In genomic region chr17:38328620-38329019, GRCh38 we compare ENCODE assay signal across 28 cellular contexts. TPM values are rescaled to one million over a fixed set of nuclear protein-coding genes. Genes with fewer than 3 reads are reported as not detected.
"Had no signal": no experiment of that assay in that cellular context is flagged by ENCODE, and none has a peak within 500 bp of the region (broad histone marks: within the 10 kb centered on the region; RNA-seq: fewer than 3 reads in every experiment).

No MANE protein-coding gene starts in this region.

- H3K4me3 ChIP-seq: body of pancreas, cardiac muscle cell, esophagus muscularis mucosa, left lung, lung, spleen, thyroid gland had no signal

- H3K4me3 Mint-ChIP-seq: activated CD4-positive, alpha-beta T cell treated with anti-CD3 and anti-CD28 coated beads, Interleukin-2, amount 10 ng/mL, durations not matched to agents 7 days and 5 days; activated CD8-positive, alpha-beta memory T cell treated with anti-CD3 and anti-CD28 coated beads, Interleukin-2, amount 10 ng/mL, durations not matched to agents 7 days and 5 days; activated CD8-positive, alpha-beta T cell treated with anti-CD3 and anti-CD28 coated beads for 36 hours; activated naive CD4-positive, alpha-beta T cell treated with anti-CD3 and anti-CD28 coated beads, Interleukin-2, amount 50 U/mL, for 24 hours; naive thymus-derived CD4-positive, alpha-beta T cell; neural crest cell; stimulated activated naive CD8-positive, alpha-beta T cell treated with anti-CD3 and anti-CD28 coated beads, Interleukin-15, Interleukin-2, amounts not matched to agents 100 ng/mL and 50 ng/mL, for 24 hours had no signal

- H3K9me3 ChIP-seq: body of pancreas, esophagus muscularis mucosa, left lung, spleen, thyroid gland had no signal

- ATAC-seq: activated CD8-positive, alpha-beta memory T cell treated with anti-CD3 and anti-CD28 coated beads, Interleukin-2, amount 10 ng/mL, durations not matched to agents 7 days and 5 days; activated CD8-positive, alpha-beta T cell treated with anti-CD3 and anti-CD28 coated beads for 36 hours; body of pancreas; left lung; naive thymus-derived CD4-positive, alpha-beta T cell had no signal

- DNase-seq: activated CD4-positive, alpha-beta T cell treated with anti-CD3 and anti-CD28 coated beads, Interleukin-2, amount 10 ng/mL, durations not matched to agents 7 days and 5 days; activated CD4-positive, CD25-positive, alpha-beta regulatory T cell treated with anti-CD3 and anti-CD28 coated beads, Interleukin-2, amount 50 U/mL, for 72 hours; activated CD8-positive, alpha-beta memory T cell treated with anti-CD3 and anti-CD28 coated beads, Interleukin-2, amount 10 ng/mL, durations not matched to agents 7 days and 5 days; activated CD8-positive, alpha-beta T cell treated with anti-CD3 and anti-CD28 coated beads for 36 hours; activated gamma-delta T cell treated with Interleukin-2 at 50 U/mL for 16 hours; activated T-cell treated with anti-CD3 and anti-CD28 coated beads for 4 hours; anterior cingulate cortex; body of pancreas; dermis blood vessel endothelial cell; effector memory CD4-positive, alpha-beta T cell; glutamatergic neuron; hippocampal formation; kidney glomerular epithelial cell; left lung; naive thymus-derived CD4-positive, alpha-beta T cell; retina; stimulated activated CD4-positive, alpha-beta T cell treated with anti-CD3 and anti-CD28 coated beads, Interleukin-4, amount 100 ng/mL, for 24 hours; thyroid gland had no signal

- H3K27ac Mint-ChIP-seq: activated CD8-positive, alpha-beta memory T cell treated with anti-CD3 and anti-CD28 coated beads, Interleukin-2, amount 10 ng/mL, durations not matched to agents 7 days and 5 days; activated CD8-positive, alpha-beta T cell treated with anti-CD3 and anti-CD28 coated beads for 36 hours; progenitor cell of endocrine pancreas; stimulated activated naive CD8-positive, alpha-beta T cell treated with anti-CD3 and anti-CD28 coated beads, Interleukin-15, Interleukin-2, amounts not matched to agents 100 ng/mL and 50 ng/mL, for 24 hours had no signal

- H3K27me3 ChIP-seq: body of pancreas, cardiac muscle cell, left lung, thyroid gland had no signal

- H3K9me3 Mint-ChIP-seq: activated CD4-positive, alpha-beta T cell treated with anti-CD3 and anti-CD28 coated beads, Interleukin-2, amount 10 ng/mL, durations not matched to agents 7 days and 5 days; activated CD8-positive, alpha-beta T cell treated with anti-CD3 and anti-CD28 coated beads for 36 hours; activated naive CD4-positive, alpha-beta T cell treated with anti-CD3 and anti-CD28 coated beads, Interleukin-2, amount 50 U/mL, for 24 hours; naive thymus-derived CD4-positive, alpha-beta T cell; neural crest cell; stimulated activated naive CD8-positive, alpha-beta T cell treated with anti-CD3 and anti-CD28 coated beads, Interleukin-15, Interleukin-2, amounts not matched to agents 100 ng/mL and 50 ng/mL, for 24 hours had no signal

- H3K27me3 Mint-ChIP-seq: activated CD4-positive, alpha-beta T cell treated with anti-CD3 and anti-CD28 coated beads, Interleukin-2, amount 10 ng/mL, durations not matched to agents 7 days and 5 days; activated CD8-positive, alpha-beta memory T cell treated with anti-CD3 and anti-CD28 coated beads, Interleukin-2, amount 10 ng/mL, durations not matched to agents 7 days and 5 days; activated CD8-positive, alpha-beta T cell treated with anti-CD3 and anti-CD28 coated beads for 36 hours; activated naive CD4-positive, alpha-beta T cell treated with anti-CD3 and anti-CD28 coated beads, Interleukin-2, amount 50 U/mL, for 24 hours had no signal

- H3K4me1 ChIP-seq: body of pancreas had no signal

- H3K27ac ChIP-seq: body of pancreas, cardiac muscle cell, esophagus muscularis mucosa, left lung, spleen, thyroid gland had no signal

- H3K36me3 Mint-ChIP-seq: activated naive CD4-positive, alpha-beta T cell treated with anti-CD3 and anti-CD28 coated beads, Interleukin-2, amount 50 U/mL, for 24 hours; naive thymus-derived CD4-positive, alpha-beta T cell had no signal

- H3K36me3 ChIP-seq: cardiac muscle cell had no signal

RNA-seq across cellular contexts. Expression of gene GPR179, which starts 15.1 kb away (rescaled TPM):
- total RNA-seq: activated CD4-positive, alpha-beta T cell treated with anti-CD3 and anti-CD28 coated beads, Interleukin-2, amount 10 ng/mL, durations not matched to agents 7 days and 5 days; dermis blood vessel endothelial cell; omental fat pad; T-helper 2 cell treated with Interferon-gamma antibody and Interleukin-4, amounts not matched to agents 100 ng/mL and 5 ng/mL, for 36 hours had no signal
- polyA plus RNA-seq: cardiac muscle cell; naive thymus-derived CD4-positive, alpha-beta T cell had no signal
